Comparison of ENCODE assay signal across 11 cellular contexts in the genomic region with DNA sequence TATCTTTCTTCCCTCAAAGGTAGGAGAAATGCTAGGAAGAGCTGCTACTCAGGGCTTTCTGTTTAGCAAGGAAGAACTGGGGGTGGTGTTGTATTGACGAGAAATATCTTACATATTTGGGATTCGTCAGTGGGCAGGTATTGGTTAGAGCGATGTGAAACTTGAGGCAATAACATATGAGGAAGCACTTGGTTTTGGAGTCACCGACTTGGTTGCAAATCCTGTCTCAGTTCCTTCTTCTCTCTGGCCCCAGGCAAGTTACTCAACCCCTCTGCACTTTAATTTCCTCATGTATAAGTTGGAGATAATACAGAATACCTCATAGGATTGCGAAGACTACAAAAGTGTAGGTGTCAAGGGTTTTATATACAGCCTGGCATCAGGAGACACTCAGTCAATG. TPM values are rescaled to one million over a fixed set of nuclear protein-coding genes. Genes with fewer than 3 reads are reported as not detected.
DNase-seq lines count a peak whose midpoint lies in the region; ATAC-seq and TF ChIP-seq lines count a peak whose summit lies in the region.
"Had no signal": no experiment of that assay in that cellular context is flagged by ENCODE, and none has a peak within 500 bp of the region (broad histone marks: within the 10 kb centered on the region; RNA-seq: fewer than 3 reads in every experiment).

No MANE protein-coding gene starts in this region.

- no peak overlapping the region for H2BK12ac ChIP-seq in trophoblast cell (ENCODE audit: low read length)

- H3K79me1 ChIP-seq in trophoblast cell (ENCODE audit: low read length) = no peaks in the 10 kb centered on the region

- no peaks in the 10 kb centered on the region for H3K9me3 Mint-ChIP-seq in T-helper 2 cell treated with Interferon-gamma antibody and Interleukin-4, amounts not matched to agents 5 μg/mL and 100 μg/mL, for 36 hours

- H3K36me3 ChIP-seq in PC-9 (ENCODE audit: low read depth) (no peaks in the 10 kb centered on the region), trophoblast cell (ENCODE audit: control insufficient read depth in 1 of 2, insufficient read depth in 2 of 2, low read length in 2 of 2) (no peaks in the 10 kb centered on the region), GM23248 (ENCODE audit: low read depth) (no peaks in the 10 kb centered on the region), MG63 (no peaks in the 10 kb centered on the region)

- ATAC-seq in GM18909 (IDR thresholded peaks at IDR 0.05; ENCODE audit: poor library complexity, unreplicated experiment) (peak; percentile 86), HG03025 (IDR thresholded peaks at IDR 0.05; ENCODE audit: low FRiP score, unreplicated experiment) (peak; percentile 91)
- ATAC-seq: body of pancreas had no signal

- no peak overlapping the region for H2AK5ac ChIP-seq in trophoblast cell (ENCODE audit: low read length)

- H3K27ac ChIP-seq in PC-9 (peak overlapping the region; percentile 97), trophoblast cell (ENCODE audit: low read depth, low read length) (no peak overlapping the region), GM23248 (no peak overlapping the region)
- H3K27ac ChIP-seq: body of pancreas had no signal

- H3F3A ChIP-seq in PC-9 (ENCODE audit: insufficient read depth, low read depth) (peaks cover 29% of the 10 kb centered on the region), GM23248 (ENCODE audit: insufficient read depth) (no peaks in the 10 kb centered on the region)

- H3K4me1 Mint-ChIP-seq in T-helper 2 cell treated with Interferon-gamma antibody and Interleukin-4, amounts not matched to agents 5 μg/mL and 100 μg/mL, for 36 hours (ENCODE audit: low read depth) = no peaks in the 10 kb centered on the region

- no peak overlapping the region for H4K12ac ChIP-seq in trophoblast cell (ENCODE audit: low read depth, low read length)

- H3K4me3 Mint-ChIP-seq in T-helper 2 cell treated with Interferon-gamma antibody and Interleukin-4, amounts not matched to agents 5 μg/mL and 100 μg/mL, for 36 hours = no peak overlapping the region

- in situ Hi-C loops in GM23248 (cut with MboI) = no loop called here

- H3K9me2 ChIP-seq in PC-9 (ENCODE audit: insufficient read depth) (no peaks in the 10 kb centered on the region), GM23248 (ENCODE audit: insufficient read depth) (no peaks in the 10 kb centered on the region)

- H4K8ac ChIP-seq in trophoblast cell (ENCODE audit: low read depth, low read length) = no peak overlapping the region

- H3K4me1 ChIP-seq in PC-9 (replicated peaks; ENCODE audit: insufficient read depth) (peaks cover 40% of the 10 kb centered on the region), trophoblast cell (ENCODE audit: control insufficient read depth in 1 of 2, insufficient read depth in 2 of 2, low read length in 2 of 2) (no peaks in the 10 kb centered on the region), GM23248 (ENCODE audit: insufficient read depth) (no peaks in the 10 kb centered on the region)
- H3K4me1 ChIP-seq: body of pancreas had no signal

- H3K23ac ChIP-seq in trophoblast cell (ENCODE audit: low read length) = no peak overlapping the region

- no peak for TF ChIP-seq CTCF in PC-9 (conservative IDR thresholded peaks at IDR 0.05)

- intact Hi-C loops in PC-9 (cut with micrococcal nuclease; ENCODE audit: unreplicated experiment) = loop anchor here (1.0 to 2.0 kb wide), 3 partner anchors 21 to 48 kb away; partner anchors contain the start of gene GPAT3

- no peak overlapping the region for H4K91ac ChIP-seq in trophoblast cell (ENCODE audit: low read depth, low read length)

- no CpG with 5 or more reads among the region's 5 CpGs for WGBS in trophoblast cell (ENCODE audit: extremely low coverage, insufficient coverage, insufficient read length)
- WGBS in GM23248 (ENCODE audit: low coverage in 1 of 2, low lambda C conversion rate in 2 of 2, missing lambda C conversion rate in 2 of 2), 2 experiments = 91% methylated on average over 5 of the region's 5 CpGs

- H3K79me2 ChIP-seq in PC-9 (ENCODE audit: low read depth) (peaks cover 84% of the 10 kb centered on the region), trophoblast cell (ENCODE audit: control insufficient read depth, insufficient read depth, low read length, poor library complexity) (no peaks in the 10 kb centered on the region), GM23248 (ENCODE audit: insufficient read depth) (no peaks in the 10 kb centered on the region)

- H3K27me3 ChIP-seq in PC-9 (ENCODE audit: insufficient read depth, low read depth) (no peaks in the 10 kb centered on the region), trophoblast cell (ENCODE audit: insufficient read depth, low read length) (no peaks in the 10 kb centered on the region), GM23248 (replicated peaks; ENCODE audit: insufficient read depth) (no peaks in the 10 kb centered on the region), MG63 (no peaks in the 10 kb centered on the region)
- H3K27me3 ChIP-seq: body of pancreas, heart right ventricle had no signal

- no peak overlapping the region for H2BK5ac ChIP-seq in trophoblast cell (ENCODE audit: low read depth, low read length, poor library complexity)

- peak overlapping the region; percentile 44 for H3K4me3 ChIP-seq in PC-9
- H3K4me3 ChIP-seq in trophoblast cell (ENCODE audit: low read depth, low read length) = no peak overlapping the region
- no peak overlapping the region for H3K4me3 ChIP-seq in GM23248
- H3K4me3 ChIP-seq in MG63 = no peak overlapping the region
- H3K4me3 ChIP-seq: body of pancreas had no signal

- POLR2A ChIA-PET in PC-9 (lab: Charles Lee; ENCODE audit: unreplicated experiment) = interaction anchor here (0.6 kb wide), 3 partner anchors 32 to 557 kb away, joined by 3 to 5 read pairs (median 5); no protein-coding TSS in a partner anchor

- H2AFZ ChIP-seq in PC-9 (no peak overlapping the region), trophoblast cell (ENCODE audit: insufficient read depth, low read length, poor library complexity) (no peak overlapping the region), GM23248 (no peak overlapping the region)

- no peaks in the 10 kb centered on the region for H4K20me1 ChIP-seq in PC-9 (ENCODE audit: insufficient read depth)
- H4K20me1 ChIP-seq in GM23248 (ENCODE audit: insufficient read depth) = no peaks in the 10 kb centered on the region

- no peak overlapping the region for H2BK120ac ChIP-seq in trophoblast cell (ENCODE audit: insufficient read depth, low read length, poor library complexity)

- H3K9me3 ChIP-seq in PC-9 (ENCODE audit: insufficient read depth, low read depth) (no peaks in the 10 kb centered on the region), trophoblast cell (ENCODE audit: insufficient read depth, low read depth, low read length) (no peaks in the 10 kb centered on the region), GM23248 (ENCODE audit: low read depth) (no peaks in the 10 kb centered on the region), MG63 (no peaks in the 10 kb centered on the region)
- H3K9me3 ChIP-seq: body of pancreas, heart right ventricle had no signal

- BruUV-seq in PC-9 (replicated peaks; lab: Mats Ljungman, UMichigan) = no TSS peak

- peaks cover 2% of the 10 kb centered on the region for H3K27me3 Mint-ChIP-seq in T-helper 2 cell treated with Interferon-gamma antibody and Interleukin-4, amounts not matched to agents 5 μg/mL and 100 μg/mL, for 36 hours (ENCODE audit: low read depth)

- H3K36me3 Mint-ChIP-seq in T-helper 2 cell treated with Interferon-gamma antibody and Interleukin-4, amounts not matched to agents 5 μg/mL and 100 μg/mL, for 36 hours (ENCODE audit: low read depth) = no peaks in the 10 kb centered on the region

- no peak overlapping the region for H3K9ac ChIP-seq in trophoblast cell (ENCODE audit: low read length)
- H3K9ac ChIP-seq in GM23248 = no peak overlapping the region

- peak overlapping the region; percentile 72 for H3K4me2 ChIP-seq in PC-9
- H3K4me2 ChIP-seq in trophoblast cell (ENCODE audit: low read length) = no peak overlapping the region
- no peak overlapping the region for H3K4me2 ChIP-seq in GM23248 (ENCODE audit: unreplicated experiment)

- DNase-seq in PC-9 (peak; percentile 65 to 97), trophoblast cell (peak; percentile 70 to 78), GM23248 (no peak), MG63 (no peak)
- no peak for DNase-seq in T-helper 2 cell treated with Interferon-gamma antibody and Interleukin-4, amounts not matched to agents 5 μg/mL and 100 μg/mL, for 36 hours (ENCODE audit: low spot score)
- no peak for DNase-seq in activated CD4-positive, alpha-beta T cell treated with anti-CD3 and anti-CD28 coated beads for 48 hours
- DNase-seq: heart right ventricle, NCI-H524 had no signal

- no peak overlapping the region for H3K14ac ChIP-seq in trophoblast cell (ENCODE audit: low read length)

- no peak overlapping the region for H3K4ac ChIP-seq in trophoblast cell (ENCODE audit: low read depth, low read length)

- H3K27ac Mint-ChIP-seq in T-helper 2 cell treated with Interferon-gamma antibody and Interleukin-4, amounts not matched to agents 5 μg/mL and 100 μg/mL, for 36 hours = no peak overlapping the region

- H3K18ac ChIP-seq in trophoblast cell (ENCODE audit: low read length) = no peak overlapping the region

- CTCF ChIA-PET in PC-9 (lab: Charles Lee) = interaction anchor here (0.6 kb wide), 1 partner anchor 77 kb away, joined by 8 read pairs; no protein-coding TSS in a partner anchor

RNA-seq across cellular contexts. Expression of gene GPAT3, which starts 34.1 kb away (rescaled TPM):
- 27.0 and 29.1 TPM in 2 replicates for total RNA-seq in PC-9 (2021)
- 3.9 and 4.2 TPM in 2 replicates for polyA plus RNA-seq in trophoblast cell (2013)
- total RNA-seq in GM23248 (2014; rRNA removed; shearing (Covaris generic)) = 1.7 and 13.8 TPM in 2 replicates
- 2.5 and 3.2 TPM in 2 replicates for polyA plus RNA-seq in GM23248 (2016; fragmentation: Nextera tagmentation; extraction: Ambion mirVana)
- total RNA-seq in MG63 (2014; rRNA removed; shearing (Covaris generic); ENCODE audit: low replicate concordance) = 0.16 TPM in 1 of 2 replicates, not detected in the other

Comparison
In these comparisons a context has a peak if more than half of its experiments do, and no peak if none do; other contexts are left out.
1. DNase-seq: peak in PC-9 (2 of 2) and trophoblast cell (2 of 2); none in T-helper 2 cell treated with Interferon-gamma antibody and Interleukin-4, amounts not matched to agents 5 μg/mL and 100 μg/mL, for 36 hours (single experiment), activated CD4-positive, alpha-beta T cell treated with anti-CD3 and anti-CD28 coated beads for 48 hours (single experiment), GM23248 (single experiment) and MG63 (single experiment).